ENCODE assay signal across 8 cellular contexts in genomic region chr11:64723117-64723906, GRCh38. TPM values are rescaled to one million over a fixed set of nuclear protein-coding genes. Genes with fewer than 3 reads are reported as not detected.
DNase-seq lines count a peak whose midpoint lies in the region; ATAC-seq and TF ChIP-seq lines count a peak whose summit lies in the region.

Gene NRXN2 (minus strand): TSS chr11:64723197. CDS start chr11:64713699, 9,498 bp downstream.

- no peak within 1 kb of the TSS for H3K9ac ChIP-seq in PC-3 (ENCODE audit: low read length)

- H3K4me1 Mint-ChIP-seq in CD8-positive, alpha-beta memory T cell: peaks cover 8 to 20% (median 16%) of the 10 kb centered on the region in 3 donors
- H3K4me1 Mint-ChIP-seq in natural killer cell: peaks cover 8 to 29% of the 10 kb centered on the region in 2 donors

- ATAC-seq in GM21390 (IDR thresholded peaks at IDR 0.05; ENCODE audit: unreplicated experiment) (peak; percentile 78), PC-3 (peak; percentile 100), natural killer cell (peak; percentile 93 to 96 (median 95))

- CTCF ChIA-PET in CD8-positive, alpha-beta memory T cell (lab: Charles Lee): interaction anchor here (1.0 to 1.4 kb wide), 2 partner anchors 21 to 35 kb away, joined by 3 read pairs; no protein-coding TSS in a partner anchor
- CTCF ChIA-PET in PC-3 (lab: Charles Lee): no interaction called here

- peak within 1 kb of the TSS in 6 of 8 donors; percentile 42 to 90 (median 65) for H3K27ac Mint-ChIP-seq in CD8-positive, alpha-beta memory T cell
- peak within 1 kb of the TSS in 1 of 2 donors; percentile 58 for H3K27ac Mint-ChIP-seq in natural killer cell

- peak within 1 kb of the TSS; percentile 67 for H3K4me3 ChIP-seq in CD8-positive, alpha-beta memory T cell (ENCODE audit: low read length)
- H3K4me3 ChIP-seq in PC-3 (ENCODE audit: low read length): peak within 1 kb of the TSS; percentile 70
- peak within 1 kb of the TSS; percentile 52 for H3K4me3 ChIP-seq in fibroblast of mammary gland (ENCODE audit: control insufficient read depth, low read depth, low read length)

- H2AFZ ChIP-seq in PC-3 (ENCODE audit: low read length): peak within 1 kb of the TSS; percentile 99

- intact Hi-C loops in PC-3 (cut with micrococcal nuclease) (loop anchor here (1.0 kb wide), 1 partner anchor 35 kb away; no protein-coding TSS in a partner anchor), natural killer cell (cut with micrococcal nuclease) (loop anchor here (1.0 to 5.0 kb wide), 3 partner anchors 35 to 276 kb away; no protein-coding TSS in a partner anchor)

- H3K27me3 Mint-ChIP-seq in CD8-positive, alpha-beta memory T cell: peaks cover 13 to 37% of the 10 kb centered on the region in 2 donors
- peaks cover 0 to 18% of the 10 kb centered on the region in 2 donors for H3K27me3 Mint-ChIP-seq in natural killer cell (ENCODE audit: low read depth in 2 of 2)

- peak within 1 kb of the TSS; percentile 68 to 85 (median 74) for H3K4me3 Mint-ChIP-seq in CD8-positive, alpha-beta memory T cell
- H3K4me3 Mint-ChIP-seq in natural killer cell: peak within 1 kb of the TSS; percentile 73

- TF ChIP-seq CTCF in PC-3 (conservative IDR thresholded peaks at IDR 0.05; ENCODE audit: low read depth, low read length): peak; percentile 99
- peak; percentile 76 for TF ChIP-seq CTCF in fibroblast of mammary gland (conservative IDR thresholded peaks at IDR 0.05; ENCODE audit: control insufficient read depth, insufficient read depth, low read depth, low read length)
- TF ChIP-seq CTCF in natural killer cell (IDR thresholded peaks at IDR 0.05): peak; percentile 99

- H3K9me3 ChIP-seq in CD8-positive, alpha-beta memory T cell (ENCODE audit: low read length): no peaks in the 10 kb centered on the region
- H3K9me3 ChIP-seq in PC-3 (ENCODE audit: low read length): no peaks in the 10 kb centered on the region

- H3K9me3 Mint-ChIP-seq in CD8-positive, alpha-beta memory T cell: no peaks in the 10 kb centered on the region
- no peaks in the 10 kb centered on the region for H3K9me3 Mint-ChIP-seq in natural killer cell

- no peaks in the 10 kb centered on the region for H3F3A ChIP-seq in PC-3 (ENCODE audit: low read length, unreplicated experiment)

- H3K36me3 Mint-ChIP-seq in CD8-positive, alpha-beta memory T cell: peaks cover 0 to 19% (median 6%) of the 10 kb centered on the region in 3 donors
- no peaks in the 10 kb centered on the region for H3K36me3 Mint-ChIP-seq in natural killer cell

- H3K4me2 ChIP-seq in PC-3 (ENCODE audit: low read length): peak within 1 kb of the TSS; percentile 99

- peak; percentile 78 to 87 (median 82) for DNase-seq in CD8-positive, alpha-beta memory T cell
- DNase-seq in HuH-7.5 (ENCODE audit: low spot score): peak; percentile 95
- peak; percentile 91 for DNase-seq in PC-3
- peak; percentile 70 to 76 for DNase-seq in activated T-helper 1 cell treated with anti-CD3 and anti-CD28 coated beads, Interleukin-2, amount 50 U/mL, for 16 hours (ENCODE audit: low read depth in 1 of 2, low spot score in 1 of 2)
- peak; percentile 70 for DNase-seq in fibroblast of mammary gland (ENCODE audit: low read depth)
- peak; percentile 78 for DNase-seq in natural killer cell
- peak; percentile 67 to 84 (median 78) for DNase-seq in stimulated activated naive CD4-positive, alpha-beta T cell (lab: John Stamatoyannopoulos, UW)

- no TSS peak for BruUV-seq in PC-3 (replicated peaks; lab: Mats Ljungman, UMichigan)

- peaks cover 6% of the 10 kb centered on the region for H3K4me1 ChIP-seq in CD8-positive, alpha-beta memory T cell (ENCODE audit: insufficient read depth, low read length)
- H3K4me1 ChIP-seq in PC-3 (ENCODE audit: insufficient read depth, low read length): peaks cover 3% of the 10 kb centered on the region; the same call in 1 of the 2 replicates

- no peaks in the 10 kb centered on the region for H3K36me3 ChIP-seq in CD8-positive, alpha-beta memory T cell (ENCODE audit: insufficient read depth, low read length)
- no peaks in the 10 kb centered on the region for H3K36me3 ChIP-seq in PC-3 (ENCODE audit: low read depth, low read length)

- POLR2A ChIA-PET in CD8-positive, alpha-beta memory T cell (lab: Charles Lee): interaction anchor here (0.6 to 1.4 kb wide), 2 partner anchors 35 to 886 kb away, joined by 5 to 6 read pairs; no protein-coding TSS in a partner anchor
- POLR2A ChIA-PET in PC-3 (lab: Charles Lee; ENCODE audit: unreplicated experiment): no interaction called here

- H4K20me1 ChIP-seq in PC-3 (ENCODE audit: low read length): no peaks in the 10 kb centered on the region

- no peaks in the 10 kb centered on the region for H3K79me2 ChIP-seq in PC-3 (ENCODE audit: low read length)

- no peaks in the 10 kb centered on the region for H3K9me2 ChIP-seq in PC-3 (replicated peaks; ENCODE audit: low read length)

- H3K27me3 ChIP-seq in CD8-positive, alpha-beta memory T cell (ENCODE audit: insufficient read depth, low read length, poor library complexity, severe bottlenecking): peaks cover 6% of the 10 kb centered on the region
- peaks cover 34% of the 10 kb centered on the region for H3K27me3 ChIP-seq in PC-3 (ENCODE audit: low read length)

- peak within 1 kb of the TSS; percentile 43 for H3K27ac ChIP-seq in CD8-positive, alpha-beta memory T cell (ENCODE audit: low read depth, low read length)
- no peak within 1 kb of the TSS for H3K27ac ChIP-seq in PC-3 (ENCODE audit: low read length)

RNA-seq across cellular contexts. Expression of gene NRXN2, which starts in this region (rescaled TPM):
- under 1 TPM; 0.55 to 0.75 TPM for total RNA-seq in CD8-positive, alpha-beta memory T cell
- polyA plus RNA-seq in CD8-positive, alpha-beta memory T cell: not detected
- total RNA-seq in PC-3 (2014; rRNA removed) (not detected in 2 replicates), natural killer cell (1 to 10 TPM; 2.9 to 9.6 (median 7.7) TPM)

Comparison
In these comparisons a context has a peak if more than half of its experiments do, and no peak if none do; other contexts are left out.
1. Peak in DNase-seq, H3K4me3 ChIP-seq and H3K27ac ChIP-seq in CD8-positive, alpha-beta memory T cell; RNA of the gene not detected or under 1 TPM.
2. Peak in DNase-seq, ATAC-seq, H3K4me3 ChIP-seq and H3K4me2 ChIP-seq in PC-3; RNA of the gene not detected or under 1 TPM.